In the genomic region with DNA sequence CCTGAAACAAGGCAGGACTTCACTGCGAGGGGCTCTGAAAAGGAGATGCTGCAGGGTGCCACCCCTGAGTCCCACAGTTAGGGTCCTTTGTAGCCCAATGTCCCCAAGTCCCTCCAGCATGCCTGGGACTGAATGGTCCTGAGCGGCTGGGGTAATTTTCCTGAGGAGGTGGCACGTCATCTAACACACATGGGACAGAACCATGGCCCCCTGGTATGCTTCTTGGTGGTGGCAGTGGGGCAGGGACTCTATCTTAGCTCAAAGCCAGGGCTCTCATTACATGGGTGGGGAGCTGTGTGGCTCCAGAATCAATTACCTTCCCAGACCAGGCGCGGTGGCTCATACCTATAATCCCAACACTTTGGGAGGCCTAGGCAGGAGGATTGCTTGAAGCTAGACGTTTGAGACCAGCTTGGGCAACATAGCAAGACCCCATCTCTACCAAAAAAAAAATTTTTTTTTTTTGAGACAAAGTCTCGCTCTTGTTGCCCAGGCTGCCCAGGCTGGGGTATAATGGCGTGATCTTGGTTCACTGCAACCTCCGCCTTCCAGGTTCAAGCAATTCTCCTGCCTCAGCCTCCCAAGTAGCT, we compare ENCODE assay signal across 21 cellular contexts. TPM values are rescaled to one million over a fixed set of nuclear protein-coding genes. Genes with fewer than 3 reads are reported as not detected.
"Had no signal": no experiment of that assay in that cellular context is flagged by ENCODE, and none has a peak within 500 bp of the region (broad histone marks: within the 10 kb centered on the region; RNA-seq: fewer than 3 reads in every experiment).

No MANE protein-coding gene starts in this region.

- H3K9me3 ChIP-seq: esophagus muscularis mucosa, gastroesophageal sphincter, heart left ventricle, neutrophil, tibial artery had no signal

- H3K9me3 Mint-ChIP-seq: activated naive CD8-positive, alpha-beta T cell treated with anti-CD3 and anti-CD28 coated beads, Interleukin-2, amount 10 ng/mL, durations not matched to agents 7 days and 5 days; activated T-helper 1 cell treated with anti-CD3 and anti-CD28 coated beads, Interleukin-12 subunit alpha, Interleukin-12 subunit beta, Interleukin-2, Interleukin-4 antibody, amounts not matched to agents 30 ng/mL and 10 ng/mL and 1 ng/mL, durations not matched to agents 14 hours and 24 hours and 36 hours; immature natural killer cell; naive thymus-derived CD8-positive, alpha-beta T cell had no signal

- H3K36me3 Mint-ChIP-seq: activated naive CD8-positive, alpha-beta T cell treated with anti-CD3 and anti-CD28 coated beads, Interleukin-2, amount 10 ng/mL, durations not matched to agents 7 days and 5 days had no signal

- H3K27ac ChIP-seq: esophagus muscularis mucosa, gastroesophageal sphincter, heart left ventricle, neutrophil, tibial artery, WERI-Rb-1 had no signal

- H3K4me1 ChIP-seq: esophagus muscularis mucosa, gastroesophageal sphincter, heart left ventricle, tibial artery had no signal

- H3K4me1 Mint-ChIP-seq: immature natural killer cell had no signal

- DNase-seq: activated CD4-positive, alpha-beta T cell treated with anti-CD3 and anti-CD28 coated beads for 1 hour; activated naive CD4-positive, alpha-beta T cell; activated naive CD8-positive, alpha-beta T cell treated with anti-CD3 and anti-CD28 coated beads, Interleukin-2, amount 10 ng/mL, durations not matched to agents 7 days and 5 days; activated T-cell treated with anti-CD3 and anti-CD28 coated beads for 4 hours; effector CD4-positive, alpha-beta T cell; heart left ventricle; immature natural killer cell; naive thymus-derived CD8-positive, alpha-beta T cell; retina; stimulated activated CD4-positive, alpha-beta T cell treated with anti-CD3 and anti-CD28 coated beads, Interleukin-12 subunit alpha, Interleukin-12 subunit beta, amount 100 ng/mL, for 4 hours; stimulated activated CD4-positive, alpha-beta T cell treated with anti-CD3 and anti-CD28 coated beads, Interleukin-1b, Interleukin-23, amount 100 ng/mL, for 48 hours; stimulated activated CD8-positive, alpha-beta memory T cell treated with anti-CD3 and anti-CD28 coated beads, Interleukin-4, amount 100 ng/mL, for 48 hours; stimulated activated naive CD4-positive, alpha-beta T cell; SW 1271; T-helper 2 cell; WERI-Rb-1 had no signal

- H3K36me3 ChIP-seq: WERI-Rb-1 had no signal

- H3K4me3 ChIP-seq: esophagus muscularis mucosa, gastroesophageal sphincter, heart left ventricle, tibial artery had no signal

- H3K27me3 ChIP-seq: esophagus muscularis mucosa, gastroesophageal sphincter, heart left ventricle, neutrophil, tibial artery had no signal

- H3K27me3 Mint-ChIP-seq: activated naive CD8-positive, alpha-beta T cell treated with anti-CD3 and anti-CD28 coated beads, Interleukin-2, amount 10 ng/mL, durations not matched to agents 7 days and 5 days; naive thymus-derived CD8-positive, alpha-beta T cell had no signal

- H3K27ac Mint-ChIP-seq: activated naive CD8-positive, alpha-beta T cell treated with anti-CD3 and anti-CD28 coated beads, Interleukin-2, amount 10 ng/mL, durations not matched to agents 7 days and 5 days; activated T-helper 1 cell treated with anti-CD3 and anti-CD28 coated beads, Interleukin-12 subunit alpha, Interleukin-12 subunit beta, Interleukin-2, Interleukin-4 antibody, amounts not matched to agents 30 ng/mL and 10 ng/mL and 1 ng/mL, durations not matched to agents 14 hours and 24 hours and 36 hours had no signal

- H3K4me3 Mint-ChIP-seq: activated naive CD8-positive, alpha-beta T cell treated with anti-CD3 and anti-CD28 coated beads, Interleukin-2, amount 10 ng/mL, durations not matched to agents 7 days and 5 days; activated T-helper 1 cell treated with anti-CD3 and anti-CD28 coated beads, Interleukin-12 subunit alpha, Interleukin-12 subunit beta, Interleukin-2, Interleukin-4 antibody, amounts not matched to agents 30 ng/mL and 10 ng/mL and 1 ng/mL, durations not matched to agents 14 hours and 24 hours and 36 hours; immature natural killer cell; naive thymus-derived CD8-positive, alpha-beta T cell had no signal

- ATAC-seq: gastroesophageal sphincter; heart left ventricle; naive thymus-derived CD8-positive, alpha-beta T cell had no signal

RNA-seq across cellular contexts. Expression of gene SLC7A9, which starts 7.9 kb away (rescaled TPM):
- total RNA-seq: heart left ventricle had no signal
- polyA plus RNA-seq: immature natural killer cell; naive thymus-derived CD8-positive, alpha-beta T cell had no signal
